Comparison of ENCODE assay signal across 21 cellular contexts in genomic region chr18:74200780-74201179, GRCh38. TPM values are rescaled to one million over a fixed set of nuclear protein-coding genes. Genes with fewer than 3 reads are reported as not detected.
DNase-seq lines count a peak whose midpoint lies in the region; ATAC-seq, FAIRE-seq and TF ChIP-seq lines count a peak whose summit lies in the region.
"Had no signal": no experiment of that assay in that cellular context is flagged by ENCODE, and none has a peak within 500 bp of the region (broad histone marks: within the 10 kb centered on the region; RNA-seq: fewer than 3 reads in every experiment).

No MANE protein-coding gene starts in this region.

- H2BK20ac ChIP-seq in H1 (ENCODE audit: low read length) = no peak overlapping the region

- TF ChIP-seq CTCF in H1 (IDR thresholded peaks at IDR 0.05; ENCODE audit: control extremely low read depth in 1 of 3, insufficient read depth in 1 of 3, low read depth in 1 of 3, low read length in 3 of 3) (no peak), lower lobe of right lung (IDR thresholded peaks at IDR 0.05) (no peak), tibial nerve (IDR thresholded peaks at IDR 0.05) (no peak)

- no peak overlapping the region for H3K14ac ChIP-seq in H1 (ENCODE audit: insufficient read length)

- no peak overlapping the region for H4K91ac ChIP-seq in H1 (replicated peaks; ENCODE audit: insufficient read length, low read length)

- CTCF ChIA-PET in H1 (lab: Charles Lee; ENCODE audit: partially characterized antibody) = interaction anchor here (0.7 to 1.5 kb wide), 3 partner anchors 19 to 142 kb away, joined by 3 read pairs; no protein-coding TSS in a partner anchor
- CTCF ChIA-PET in activated CD4-positive, alpha-beta memory T cell treated with anti-CD3 and anti-CD28 coated beads, Interleukin-2, amount 10 ng/mL, durations not matched to agents 7 days and 5 days (lab: Charles Lee) = no interaction called here

- no peaks in the 10 kb centered on the region for H4K20me1 ChIP-seq in H1 (replicated peaks in 1 of 2; ENCODE audit: control insufficient read depth in 1 of 2, insufficient read depth in 2 of 2, low read length in 2 of 2)
- H4K20me1 ChIP-seq: BLaER1 treated with 17β-estradiol and CSF1 and Interleukin-3, amounts not matched to agents 10 nM and 100 nM had no signal

- intact Hi-C loops in lower lobe of right lung (cut with DNase I) = no loop called here

- H3K4ac ChIP-seq in H1 (replicated peaks; ENCODE audit: insufficient read length, low read depth, low read length) = no peak overlapping the region

- no peak overlapping the region for H3K4me3 Mint-ChIP-seq in activated CD4-positive, alpha-beta memory T cell treated with anti-CD3 and anti-CD28 coated beads, Interleukin-2, amount 10 ng/mL, durations not matched to agents 7 days and 5 days
- H3K4me3 Mint-ChIP-seq: B cell; CD4-positive, CD25-positive, alpha-beta regulatory T cell; CD8-positive, alpha-beta memory T cell had no signal

- H2BK15ac ChIP-seq in H1 (ENCODE audit: low read length) = no peak overlapping the region

- H3K56ac ChIP-seq in H1 (replicated peaks; ENCODE audit: insufficient read length, low read depth, low read length) = no peak overlapping the region

- H3K18ac ChIP-seq in H1 (ENCODE audit: extremely low read depth, low read length) = no peak overlapping the region

- no peaks in the 10 kb centered on the region for H3K36me3 ChIP-seq in H1 (ENCODE audit: control insufficient read depth in 2 of 4, insufficient read depth in 4 of 4, low read length in 3 of 4)
- no peaks in the 10 kb centered on the region for H3K36me3 ChIP-seq in lower lobe of right lung
- no peaks in the 10 kb centered on the region for H3K36me3 ChIP-seq in tibial nerve
- H3K36me3 ChIP-seq: BLaER1 treated with 17β-estradiol and CSF1 and Interleukin-3, amounts not matched to agents 10 nM and 100 nM; HAP-1 had no signal

- H2BK12ac ChIP-seq in H1 (ENCODE audit: low read depth, low read length) = peak overlapping the region; percentile 55; the same call in 1 of the 2 replicates

- H4K5ac ChIP-seq in H1 (ENCODE audit: insufficient read length, low read depth, low read length) = no peak overlapping the region

- no peaks in the 10 kb centered on the region for H3K27me3 Mint-ChIP-seq in activated CD4-positive, alpha-beta memory T cell treated with anti-CD3 and anti-CD28 coated beads, Interleukin-2, amount 10 ng/mL, durations not matched to agents 7 days and 5 days
- H3K27me3 Mint-ChIP-seq: B cell had no signal

- H3K4me1 Mint-ChIP-seq in activated CD4-positive, alpha-beta memory T cell treated with anti-CD3 and anti-CD28 coated beads, Interleukin-2, amount 10 ng/mL, durations not matched to agents 7 days and 5 days = peaks cover 2% of the 10 kb centered on the region

- no peak overlapping the region for H4K8ac ChIP-seq in H1 (ENCODE audit: extremely low read depth, insufficient read depth, low read length)

- H3K9me3 ChIP-seq in H1 (ENCODE audit: insufficient read depth in 2 of 2, low read depth in 1 of 2, low read length in 1 of 2) (no peaks in the 10 kb centered on the region; a peak in 1 of 4 replicates), lower lobe of right lung (no peaks in the 10 kb centered on the region), tibial nerve (no peaks in the 10 kb centered on the region)
- H3K9me3 ChIP-seq: BLaER1 treated with 17β-estradiol and CSF1 and Interleukin-3, amounts not matched to agents 10 nM and 100 nM; HAP-1 had no signal

- peaks cover 0 to 5% (median 2%) of the 10 kb centered on the region in 4 experiments; a peak in 4 of 7 replicates for H3K4me1 ChIP-seq in H1 (replicated peaks in 1 of 4; ENCODE audit: control insufficient read depth in 3 of 4, insufficient read depth in 4 of 4, low read length in 3 of 4)
- H3K4me1 ChIP-seq in lower lobe of right lung = peaks cover 4% of the 10 kb centered on the region
- peaks cover 0 to 27% (median 8%) of the 10 kb centered on the region in 4 donors for H3K4me1 ChIP-seq in tibial nerve

- H3K9me3 Mint-ChIP-seq in activated CD4-positive, alpha-beta memory T cell treated with anti-CD3 and anti-CD28 coated beads, Interleukin-2, amount 10 ng/mL, durations not matched to agents 7 days and 5 days = no peaks in the 10 kb centered on the region
- H3K9me3 Mint-ChIP-seq: CD4-positive, CD25-positive, alpha-beta regulatory T cell; CD8-positive, alpha-beta memory T cell had no signal

- peak; percentile 9 for DNase-seq in CD1c-positive myeloid dendritic cell (ENCODE audit: extremely low spot score)
- DNase-seq in H1 (ENCODE audit: low read depth in 1 of 2, low spot score in 2 of 2) = no peak
- DNase-seq in lower lobe of right lung = no peak
- DNase-seq in tibial nerve (ENCODE audit: low spot score in 2 of 2) = no peak
- no peak for DNase-seq in activated CD4-positive, alpha-beta memory T cell treated with anti-CD3 and anti-CD28 coated beads, Interleukin-2, amount 10 ng/mL, durations not matched to agents 7 days and 5 days
- DNase-seq in AML-193 (lab: John Stamatoyannopoulos, UW) = no peak
- DNase-seq: 8988T; CD4-positive, CD25-positive, alpha-beta regulatory T cell; CD8-positive, alpha-beta memory T cell; COR-L47; IMR-90 had no signal

- no peak overlapping the region for H3K23ac ChIP-seq in H1 (ENCODE audit: insufficient read length)

- no peak for TF ChIP-seq EP300 in H1 (IDR thresholded peaks at IDR 0.05; ENCODE audit: borderline replicate concordance in 1 of 2, low read depth in 2 of 2, low read length in 2 of 2)
- no peak for TF ChIP-seq EP300 in tibial nerve (IDR thresholded peaks at IDR 0.05)

- no peak for FAIRE-seq in H1 (lab: Jason Lieb, UNC)
- FAIRE-seq: G401.6, GM12891, GM18507, K562 had no signal

- no peak for TF ChIP-seq RAD21 in H1 (IDR thresholded peaks at IDR 0.05 in 1 of 2, conservative IDR thresholded peaks at IDR 0.05 in 1 of 2; ENCODE audit: low read depth in 2 of 2, low read length in 2 of 2)

- no peak overlapping the region for H2BK120ac ChIP-seq in H1 (replicated peaks; ENCODE audit: low read depth, low read length)

- H3K79me1 ChIP-seq in H1 (ENCODE audit: low read depth, low read length) = no peaks in the 10 kb centered on the region

- ATAC-seq in lower lobe of right lung (no peak), HG03439 (IDR thresholded peaks at IDR 0.05; ENCODE audit: unreplicated experiment) (no peak), GM19397 (IDR thresholded peaks at IDR 0.05; ENCODE audit: unreplicated experiment) (no peak)
- ATAC-seq: K562 had no signal

- H3K27me3 ChIP-seq in H1 (replicated peaks in 1 of 4; ENCODE audit: control insufficient read depth in 3 of 4, extremely low read depth in 1 of 4, insufficient read depth in 3 of 4, low read length in 3 of 4) (no peaks in the 10 kb centered on the region), lower lobe of right lung (ENCODE audit: low read depth) (no peaks in the 10 kb centered on the region), tibial nerve (no peaks in the 10 kb centered on the region)
- H3K27me3 ChIP-seq: BLaER1 treated with 17β-estradiol and CSF1 and Interleukin-3, amounts not matched to agents 10 nM and 100 nM had no signal

- POLR2A ChIA-PET in H1 (lab: Charles Lee; ENCODE audit: partially characterized antibody) = no interaction called here
- POLR2A ChIA-PET in activated CD4-positive, alpha-beta memory T cell treated with anti-CD3 and anti-CD28 coated beads, Interleukin-2, amount 10 ng/mL, durations not matched to agents 7 days and 5 days (lab: Charles Lee) = no interaction called here

- H3K23me2 ChIP-seq in H1 (ENCODE audit: low read depth, low read length) = no peaks in the 10 kb centered on the region

- H3K27ac Mint-ChIP-seq in activated CD4-positive, alpha-beta memory T cell treated with anti-CD3 and anti-CD28 coated beads, Interleukin-2, amount 10 ng/mL, durations not matched to agents 7 days and 5 days = no peak overlapping the region
- H3K27ac Mint-ChIP-seq: B cell; CD4-positive, CD25-positive, alpha-beta regulatory T cell; CD8-positive, alpha-beta memory T cell had no signal

- no peak overlapping the region for H2BK5ac ChIP-seq in H1 (ENCODE audit: low read depth, low read length)

- no peaks in the 10 kb centered on the region for H3K79me2 ChIP-seq in H1 (ENCODE audit: control insufficient read depth in 1 of 2, insufficient read depth in 2 of 2, low read length in 2 of 2)

- H3K4me2 ChIP-seq in H1 (ENCODE audit: insufficient read depth in 1 of 2, low read depth in 2 of 2, low read length in 2 of 2) = no peak overlapping the region

- peak overlapping the region; percentile 32; the same call in 1 of the 2 replicates for H2AFZ ChIP-seq in H1 (ENCODE audit: low read length)

- WGBS in H1 (ENCODE audit: extremely low coverage in 1 of 2, insufficient coverage in 1 of 2, insufficient read length in 1 of 2, insufficient replicate concordance in 2 of 2, low coverage in 1 of 2, low lambda C conversion rate in 2 of 2, missing lambda C conversion rate in 1 of 2), 2 experiments = 82% methylated on average over 12 of the region's 17 CpGs; no CpG with 5 or more reads in 1 of the 2 experiments
- 55 to 58% methylated on average over 11 to 17 of the region's 17 CpGs for WGBS in tibial nerve, 2 donors

- H3K4me3 ChIP-seq in H1 (ENCODE audit: extremely low read depth in 1 of 4, insufficient read depth in 2 of 4, low read depth in 3 of 4, low read length in 4 of 4) (no peak overlapping the region), lower lobe of right lung (no peak overlapping the region), tibial nerve (no peak overlapping the region)
- H3K4me3 ChIP-seq: BLaER1 treated with 17β-estradiol and CSF1 and Interleukin-3, amounts not matched to agents 10 nM and 100 nM; HAP-1; K562 had no signal

- H3K9ac ChIP-seq in H1 (replicated peaks in 1 of 4; ENCODE audit: extremely low read depth in 1 of 4, low read depth in 3 of 4, low read length in 3 of 4) = no peak overlapping the region
- H3K9ac ChIP-seq: BLaER1 treated with 17β-estradiol and CSF1 and Interleukin-3, amounts not matched to agents 10 nM and 100 nM had no signal

- H3K27ac ChIP-seq in H1 (ENCODE audit: low read depth, low read length) (no peak overlapping the region), lower lobe of right lung (peak overlapping the region; percentile 11), tibial nerve (peak overlapping the region in 3 of 4 donors; percentile 34 to 86 (median 34))
- H3K27ac ChIP-seq: BLaER1 treated with 17β-estradiol and CSF1 and Interleukin-3, amounts not matched to agents 10 nM and 100 nM; HL-60 had no signal

- no peak overlapping the region for H2AK5ac ChIP-seq in H1 (ENCODE audit: low read depth, low read length)

- TF ChIP-seq POLR2A in H1 (IDR thresholded peaks at IDR 0.05; ENCODE audit: control extremely low read depth in 1 of 2, low read depth in 2 of 2, low read length in 2 of 2) (no peak), tibial nerve (IDR thresholded peaks at IDR 0.05) (no peak)

- no peaks in the 10 kb centered on the region for H3K36me3 Mint-ChIP-seq in activated CD4-positive, alpha-beta memory T cell treated with anti-CD3 and anti-CD28 coated beads, Interleukin-2, amount 10 ng/mL, durations not matched to agents 7 days and 5 days (ENCODE audit: low read depth)
- H3K36me3 Mint-ChIP-seq: CD4-positive, CD25-positive, alpha-beta regulatory T cell; CD8-positive, alpha-beta memory T cell had no signal

RNA-seq across cellular contexts. Expression of gene TIMM21, which starts 52.5 kb away (rescaled TPM):
- total RNA-seq in H1 (2021; fragmentation: NEBNext Ultra II Directional; extraction: Animal tissue kit (Norgen Biotek cat#: 25700)) = 43.8 and 46.3 TPM in 2 replicates
- polyA plus RNA-seq in H1 (2011; rRNA removed) = 17.6 and 27.9 TPM in 2 replicates
- polyA plus RNA-seq in H1 (2011; cell fraction: cytosol; rRNA removed) = 41.9 TPM
- 21.7 TPM for polyA plus RNA-seq in H1 (2011; cell fraction: nucleus; rRNA removed)
- 45.8 to 82.6 TPM (median 47.0 TPM) in 4 replicates for polyA plus RNA-seq in H1 (2012, experiment 1 of 2)
- polyA plus RNA-seq in H1 (2012, experiment 2 of 2) = 3.5 TPM
- 33.2 TPM for polyA plus RNA-seq in H1 (2013, experiment 1 of 2)
- polyA plus RNA-seq in H1 (2013, experiment 2 of 2) = 34.8 TPM
- polyA minus RNA-seq in H1 (2011; rRNA and poly(A)+ RNA removed) = 30.6 and 37.6 TPM in 2 replicates
- 16.1 TPM for polyA minus RNA-seq in H1 (2011; cell fraction: cytosol; rRNA and poly(A)+ RNA removed)
- 14.3 TPM for polyA minus RNA-seq in H1 (2011; cell fraction: nucleus; rRNA and poly(A)+ RNA removed)
- total RNA-seq in lower lobe of right lung = 21.6 TPM
- 10 to 100 TPM; 28.0 to 58.3 (median 33.6) TPM for total RNA-seq in tibial nerve
- 10 to 100 TPM; 18.4 to 18.7 TPM for total RNA-seq in activated CD4-positive, alpha-beta memory T cell treated with anti-CD3 and anti-CD28 coated beads, Interleukin-2, amount 10 ng/mL, durations not matched to agents 7 days and 5 days

RNA-seq across cellular contexts. Expression of gene FBXO15, which starts 53.1 kb away (rescaled TPM):
- total RNA-seq in H1 (2021; fragmentation: NEBNext Ultra II Directional; extraction: Animal tissue kit (Norgen Biotek cat#: 25700)) = 0.46 and 0.84 TPM in 2 replicates
- polyA plus RNA-seq in H1 (2011; rRNA removed) = 0.75 and 0.85 TPM in 2 replicates
- polyA plus RNA-seq in H1 (2011; cell fraction: cytosol; rRNA removed) = 0.96 TPM
- polyA plus RNA-seq in H1 (2011; cell fraction: nucleus; rRNA removed) = 1.2 TPM
- polyA plus RNA-seq in H1 (2012, experiment 1 of 2) = 0.35 to 1.4 TPM (median 0.95 TPM) in 4 replicates
- 0.56 TPM for polyA plus RNA-seq in H1 (2012, experiment 2 of 2)
- polyA plus RNA-seq in H1 (2013, experiment 1 of 2) = 0.81 TPM
- polyA plus RNA-seq in H1 (2013, experiment 2 of 2) = 0.98 TPM
- polyA minus RNA-seq in H1 (2011; rRNA and poly(A)+ RNA removed) = 0.73 and 2.5 TPM in 2 replicates
- not detected for polyA minus RNA-seq in H1 (2011; cell fraction: cytosol; rRNA and poly(A)+ RNA removed)
- polyA minus RNA-seq in H1 (2011; cell fraction: nucleus; rRNA and poly(A)+ RNA removed) = 1.2 TPM
- total RNA-seq in lower lobe of right lung = 4.2 TPM
- total RNA-seq in tibial nerve = 1 to 10 TPM; 1.0 to 4.4 (median 1.4) TPM
- 1 to 10 TPM in 1 of 2 experiments, under 1 TPM in 1; 0.60 to 1.1 TPM for total RNA-seq in activated CD4-positive, alpha-beta memory T cell treated with anti-CD3 and anti-CD28 coated beads, Interleukin-2, amount 10 ng/mL, durations not matched to agents 7 days and 5 days
- total RNA-seq: CD4-positive, CD25-positive, alpha-beta regulatory T cell had no signal
